4 cellular contexts compared by ENCODE assay signal in the genomic region with DNA sequence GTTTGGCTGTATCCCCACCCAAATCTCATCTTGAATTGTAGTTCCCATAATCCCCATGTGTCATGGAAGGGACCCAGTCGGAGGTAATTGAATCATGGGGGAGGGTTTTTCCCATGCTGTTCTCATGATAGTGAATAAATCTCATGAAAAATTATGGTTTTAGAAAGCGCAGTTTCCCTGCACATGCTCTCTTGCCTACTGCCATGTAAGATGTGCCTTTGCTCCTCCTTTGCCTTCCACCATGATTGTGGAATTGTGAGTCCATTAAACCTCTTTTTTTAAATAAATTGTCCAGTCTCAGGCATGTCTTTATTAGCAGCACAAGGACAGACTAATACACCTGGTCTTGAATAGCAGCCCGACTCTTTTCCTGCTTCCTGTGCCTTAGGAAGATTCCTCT.
A peak's percentile ranks its signal among the peaks of the same experiment; 100 is the strongest.
DNase-seq lines count a peak whose midpoint lies in the region; ATAC-seq, FAIRE-seq and TF ChIP-seq lines count a peak whose summit lies in the region.
"Not testable (repeated sequence)": the region's sequence is repeated elsewhere in the genome, so short reads cannot be mapped to it uniquely, and the experiment has no call there.

No MANE protein-coding gene starts in this region.

- peaks cover 18% of the 10 kb centered on the region for H3K9me3 ChIP-seq in K562 (replicated peaks; ENCODE audit: control insufficient read depth, insufficient read depth, low read depth, low read length)
- not testable (repeated sequence) for H3K9me3 ChIP-seq in neural progenitor cell (ENCODE audit: low read depth)

- H3K9me3 Mint-ChIP-seq in neural progenitor cell: peaks cover 14% of the 10 kb centered on the region

- H3K27ac Mint-ChIP-seq in neural progenitor cell: peak overlapping the region; percentile 65

- not testable (repeated sequence) for BruUV-seq in K562 (replicated peaks; lab: Mats Ljungman, UMichigan)

- not testable (repeated sequence) for H3K4me3 ChIP-seq in K562, neural progenitor cell

- H3K4me3 Mint-ChIP-seq in neural progenitor cell: not testable (repeated sequence)

- not testable (repeated sequence) for H3K9ac ChIP-seq in K562 (ENCODE audit: insufficient read depth in 1 of 2, low read depth in 2 of 2, low read length in 2 of 2); neural progenitor cell

- not testable (repeated sequence) for H3K9me1 ChIP-seq in K562 (ENCODE audit: control insufficient read depth, insufficient read depth, low read length)

- H3K79me2 ChIP-seq in K562 (ENCODE audit: control insufficient read depth, insufficient read depth, low read length); neural progenitor cell (ENCODE audit: low read depth): not testable (repeated sequence)

- intact Hi-C loops in K562 (cut with micrococcal nuclease): not testable (repeated sequence)

- H3K36me3 ChIP-seq in K562 (ENCODE audit: control insufficient read depth, insufficient read depth, low read length); neural progenitor cell: not testable (repeated sequence)

- DNase-seq in OCI-M1 (lab: John Stamatoyannopoulos, UW) (peak; percentile 28), K562 (ENCODE audit: extremely low read depth in 1 of 4, low spot score in 3 of 4) (peak in 1 of 4 experiments; percentile 7), erythroblast (lab: John Stamatoyannopoulos, UW) (peak; percentile 16 to 49)
- DNase-seq in neural progenitor cell (ENCODE audit: low spot score): not testable (repeated sequence)

- ATAC-seq in K562: not testable (repeated sequence)

- not testable (repeated sequence) for H3K27me3 Mint-ChIP-seq in neural progenitor cell (ENCODE audit: insufficient read depth, low read depth)

- not testable (repeated sequence) for H3F3A ChIP-seq in neural progenitor cell (ENCODE audit: low read depth)

- H3K4me2 ChIP-seq in K562 (ENCODE audit: insufficient read depth, low read length): peak overlapping the region; percentile 44
- H3K4me2 ChIP-seq in neural progenitor cell: not testable (repeated sequence)

- CTCF ChIA-PET in K562 (lab: Yijun Ruan, JAX; ENCODE audit: low intra/inter-chr PET ratio): not testable (repeated sequence)

- H4K20me1 ChIP-seq in K562 (replicated peaks; ENCODE audit: control insufficient read depth, insufficient read depth, low read length); neural progenitor cell (ENCODE audit: low read depth): not testable (repeated sequence)

- POLR2A ChIA-PET in K562 (lab: Yijun Ruan, JAX): interaction anchor here (0.5 kb wide), 1 partner anchor 39 kb away, joined by 3 read pairs; no protein-coding TSS in a partner anchor

- not testable (repeated sequence) for H3K27ac ChIP-seq in K562 (ENCODE audit: extremely low read depth, low read depth, low read length); neural progenitor cell

- H3K36me3 Mint-ChIP-seq in neural progenitor cell: not testable (repeated sequence)

- H3K4me1 Mint-ChIP-seq in neural progenitor cell: not testable (repeated sequence)

- peaks cover 0 to 15% of the 10 kb centered on the region in 2 experiments; a peak in 3 of 5 replicates for H3K4me1 ChIP-seq in K562 (replicated peaks in 1 of 2; ENCODE audit: control insufficient read depth in 2 of 2, insufficient read depth in 2 of 2, low read length in 2 of 2)
- not testable (repeated sequence) for H3K4me1 ChIP-seq in neural progenitor cell

- FAIRE-seq in K562 (lab: Jason Lieb, UNC): not testable (repeated sequence)

- H2AFZ ChIP-seq in K562 (ENCODE audit: low read depth, low read length); neural progenitor cell (replicated peaks): not testable (repeated sequence)

- not testable (repeated sequence) for TF ChIP-seq EP300 in K562 (IDR thresholded peaks at IDR 0.05; ENCODE audit: low read length)

- not testable (repeated sequence) for TF ChIP-seq RAD21 in K562 (CRISPR knock-in tag; conservative IDR thresholded peaks at IDR 0.05 in 1 of 2, IDR thresholded peaks at IDR 0.05 in 1 of 2)

- not testable (repeated sequence) for TF ChIP-seq CTCF in K562 (IDR thresholded peaks at IDR 0.05 in 2 of 3, conservative IDR thresholded peaks at IDR 0.05 in 1 of 3; ENCODE audit: insufficient read depth in 2 of 3, low read depth in 1 of 3, low read length in 3 of 3); neural progenitor cell (IDR thresholded peaks at IDR 0.05)

- not testable (repeated sequence) for TF ChIP-seq POLR2A in K562 (conservative IDR thresholded peaks at IDR 0.05); erythroblast (IDR thresholded peaks at IDR 0.05; ENCODE audit: low read length)

- in situ Hi-C loops in K562 (cut with MboI): not testable (repeated sequence)

- 12% methylated on average over 3 of the region's 3 CpGs for WGBS in K562 (ENCODE audit: insufficient coverage, low coverage, missing lambda C conversion rate)

- H3K27me3 ChIP-seq in K562 (ENCODE audit: control insufficient read depth in 2 of 2, insufficient read depth in 2 of 2, low read length in 2 of 2); neural progenitor cell: not testable (repeated sequence)

TF ChIP-seq in K562, 482 proteins besides CTCF, POLR2A, EP300 and RAD21:
- TF ChIP-seq TRIM24 (IDR thresholded peaks at IDR 0.05): peak in 1 of 2 experiments; percentile 45; a peak in 1 of 4 replicates
- peak; percentile 13 for TF ChIP-seq ZFP36 (IDR thresholded peaks at IDR 0.05; ENCODE audit: low read depth, low read length, partially characterized antibody)
- TF ChIP-seq XRCC3 (IDR thresholded peaks at IDR 0.05): 0 out of 2 replicates have a peak, but pooled peaks have one; percentile 24
- peak in 1 of 2 experiments; percentile 88; a peak in 1 of 3 replicates for TF ChIP-seq CBX3 (IDR thresholded peaks at IDR 0.05; ENCODE audit: borderline replicate concordance in 1 of 2, low read length in 2 of 2)
- TF ChIP-seq ZNF280A (IDR thresholded peaks at IDR 0.05; ENCODE audit: low read depth, partially characterized antibody): peak; percentile 81
- peak; percentile 99 for TF ChIP-seq ZNF431 (CRISPR knock-in tag; IDR thresholded peaks at IDR 0.05)
- 0 out of 2 replicates have a peak, but pooled peaks have one; percentile 69 for TF ChIP-seq CBX5 (IDR thresholded peaks at IDR 0.05; ENCODE audit: borderline replicate concordance, low read depth)
